8 cellular contexts compared by ENCODE assay signal in the genomic region with DNA sequence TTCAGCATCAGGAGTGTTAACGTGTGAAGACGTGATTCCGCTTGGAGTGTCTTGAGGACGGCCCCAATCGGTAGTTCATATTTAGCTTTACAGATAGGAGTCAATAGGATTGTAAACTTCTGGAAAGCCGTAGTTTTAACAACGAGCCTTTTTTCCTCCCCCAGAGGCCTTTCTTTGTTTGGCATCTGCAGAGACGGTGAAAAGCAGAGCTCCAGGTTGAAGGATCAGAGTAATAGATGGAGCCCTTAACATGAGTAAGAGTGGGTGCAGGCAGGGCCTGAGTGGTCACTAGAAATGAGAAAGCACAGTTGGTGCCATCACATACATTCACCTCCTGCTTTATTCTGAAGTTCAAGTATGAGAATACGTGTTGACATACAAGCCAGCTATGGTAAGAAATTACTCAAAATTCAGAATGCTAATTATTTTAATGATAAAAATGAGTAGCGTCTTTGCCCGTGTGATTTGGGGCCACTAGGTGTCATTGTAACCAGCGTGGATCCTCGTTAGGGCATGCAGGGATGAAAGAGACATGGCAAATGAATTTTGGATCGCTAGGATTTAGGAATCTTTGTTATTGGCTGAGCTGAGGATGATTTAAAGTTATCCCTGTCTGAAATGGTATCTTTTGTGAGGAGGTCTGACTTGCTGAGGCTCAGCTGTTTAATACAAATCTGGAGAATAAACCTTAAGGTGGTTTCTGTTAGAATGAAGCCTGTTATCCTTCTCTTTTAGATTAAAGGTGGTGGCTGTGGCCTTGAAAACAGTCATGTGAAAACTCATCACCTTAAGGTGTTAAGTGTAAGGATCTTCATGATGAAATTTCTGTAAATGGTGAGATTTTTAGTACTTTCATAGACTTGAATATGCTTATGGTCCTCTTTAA. TPM values are rescaled to one million over a fixed set of nuclear protein-coding genes. Genes with fewer than 3 reads are reported as not detected.
A peak's percentile ranks its signal among the peaks of the same experiment; 100 is the strongest.
DNase-seq lines count a peak whose midpoint lies in the region; ATAC-seq and TF ChIP-seq lines count a peak whose summit lies in the region.

No MANE protein-coding gene starts in this region.

- H3K4me3 ChIP-seq in OCI-LY1 (ENCODE audit: low read depth, low read length, poor library complexity, severe bottlenecking), result peak overlapping the region; percentile 91
- peak overlapping the region; percentile 83 for H3K4me3 ChIP-seq in colonic mucosa
- peak overlapping the region; percentile 67 to 77 for H3K4me3 ChIP-seq in uterus

- H3K4me1 Mint-ChIP-seq in activated naive CD4-positive, alpha-beta T cell treated with anti-CD3 and anti-CD28 coated beads, Interleukin-2, amount 10 ng/mL, durations not matched to agents 7 days and 5 days, result peaks cover 63% of the 10 kb centered on the region
- H3K4me1 Mint-ChIP-seq in memory B cell, result peaks cover 35% of the 10 kb centered on the region

- DNase-seq in activated naive CD4-positive, alpha-beta T cell treated with anti-CD3 and anti-CD28 coated beads, Interleukin-2, amount 10 ng/mL, durations not matched to agents 7 days and 5 days, result peak; percentile 35
- DNase-seq in activated naive CD4-positive, alpha-beta T cell treated with anti-CD3 and anti-CD28 coated beads, Interleukin-2, amount 50 U/mL, for 16 hours, result no peak
- DNase-seq in colonic mucosa (peak; percentile 52), memory B cell (ENCODE audit: low spot score in 2 of 2) (no peak), uterus (no peak), SHP77 treated with DMSO at 0.1 percent for 48 hours (lab: John Stamatoyannopoulos, UW) (no peak), DMS79 treated with DMSO at 0.1 percent for 48 hours (lab: John Stamatoyannopoulos, UW) (no peak)

- intact Hi-C loops in colonic mucosa (cut with DNase I), result loop anchor here (10.0 kb wide), 2 partner anchors 126 to 156 kb away; partner anchors contain the start of gene MXRA7
- intact Hi-C loops in uterus (cut with DNase I; ENCODE audit: low total_unique reads), result loop anchor here (10.0 kb wide), 1 partner anchor 156 kb away; the partner anchor contains the start of gene MXRA7

- H3F3A ChIP-seq in OCI-LY1 (ENCODE audit: insufficient read depth, low read length), result no peaks in the 10 kb centered on the region

- peak overlapping the region; percentile 55 for H3K27ac ChIP-seq in OCI-LY1 (ENCODE audit: low read depth, low read length, poor library complexity, severe bottlenecking)
- peak overlapping the region; percentile 81 for H3K27ac ChIP-seq in colonic mucosa
- H3K27ac ChIP-seq in uterus, result peak overlapping the region; percentile 83 to 87

- H3K4me1 ChIP-seq in OCI-LY1 (ENCODE audit: insufficient read depth, low read length, severe bottlenecking) (peaks cover 35% of the 10 kb centered on the region), colonic mucosa (peaks cover 6% of the 10 kb centered on the region), uterus (peaks cover 5 to 13% of the 10 kb centered on the region in 2 donors)

- peak overlapping the region; percentile 97 for H3K27ac Mint-ChIP-seq in activated naive CD4-positive, alpha-beta T cell treated with anti-CD3 and anti-CD28 coated beads, Interleukin-2, amount 10 ng/mL, durations not matched to agents 7 days and 5 days
- H3K27ac Mint-ChIP-seq in memory B cell, result peak overlapping the region; percentile 98

- TF ChIP-seq POLR2A in uterus (IDR thresholded peaks at IDR 0.05), result no peak

- H3K79me2 ChIP-seq in OCI-LY1 (ENCODE audit: insufficient read depth, low read length), result peaks cover 33% of the 10 kb centered on the region

- CTCF ChIA-PET in activated naive CD4-positive, alpha-beta T cell treated with anti-CD3 and anti-CD28 coated beads, Interleukin-2, amount 10 ng/mL, durations not matched to agents 7 days and 5 days (lab: Charles Lee), result interaction anchor here (0.7 to 7.4 kb wide), 19 partner anchors 9 to 222 kb away, joined by 3 to 61 read pairs (median 4); no protein-coding TSS in a partner anchor

- no peaks in the 10 kb centered on the region for H3K27me3 Mint-ChIP-seq in activated naive CD4-positive, alpha-beta T cell treated with anti-CD3 and anti-CD28 coated beads, Interleukin-2, amount 10 ng/mL, durations not matched to agents 7 days and 5 days
- H3K27me3 Mint-ChIP-seq in memory B cell, result no peaks in the 10 kb centered on the region

- H2AFZ ChIP-seq in OCI-LY1 (ENCODE audit: low read length), result no peak overlapping the region

- TF ChIP-seq CTCF in OCI-LY1 (IDR thresholded peaks at IDR 0.05; ENCODE audit: low read length) (peak; percentile 87), colonic mucosa (IDR thresholded peaks at IDR 0.05) (peak; percentile 50), uterus (IDR thresholded peaks at IDR 0.05) (peak; percentile 27 to 47 (median 38))

- H3K36me3 ChIP-seq in OCI-LY1 (ENCODE audit: insufficient read depth, low read length) (peaks cover 52% of the 10 kb centered on the region), colonic mucosa (peaks cover 3% of the 10 kb centered on the region), uterus (no peaks in the 10 kb centered on the region)

- no peak for ATAC-seq in memory B cell (ENCODE audit: low read depth)

- H3K36me3 Mint-ChIP-seq in activated naive CD4-positive, alpha-beta T cell treated with anti-CD3 and anti-CD28 coated beads, Interleukin-2, amount 10 ng/mL, durations not matched to agents 7 days and 5 days, result peaks cover 43% of the 10 kb centered on the region
- peaks cover 6% of the 10 kb centered on the region for H3K36me3 Mint-ChIP-seq in memory B cell

- H3K9me3 ChIP-seq in OCI-LY1 (ENCODE audit: low read length) (no peaks in the 10 kb centered on the region), colonic mucosa (no peaks in the 10 kb centered on the region), uterus (no peaks in the 10 kb centered on the region)

- H3K9ac ChIP-seq in OCI-LY1 (ENCODE audit: low read length) (peak overlapping the region; percentile 97), colonic mucosa (ENCODE audit: low read depth in 2 of 2, low read length in 2 of 2) (peak overlapping the region; percentile 72 to 96)

- no peaks in the 10 kb centered on the region for H3K9me2 ChIP-seq in OCI-LY1 (ENCODE audit: low read depth, low read length)

- no peaks in the 10 kb centered on the region for H3K9me3 Mint-ChIP-seq in activated naive CD4-positive, alpha-beta T cell treated with anti-CD3 and anti-CD28 coated beads, Interleukin-2, amount 10 ng/mL, durations not matched to agents 7 days and 5 days
- no peaks in the 10 kb centered on the region for H3K9me3 Mint-ChIP-seq in memory B cell

- peak overlapping the region; percentile 94 for H3K4me3 Mint-ChIP-seq in activated naive CD4-positive, alpha-beta T cell treated with anti-CD3 and anti-CD28 coated beads, Interleukin-2, amount 10 ng/mL, durations not matched to agents 7 days and 5 days
- H3K4me3 Mint-ChIP-seq in memory B cell, result peak overlapping the region; percentile 95

- H3K4me2 ChIP-seq in OCI-LY1 (ENCODE audit: low read length), result peak overlapping the region; percentile 87

- H3K27me3 ChIP-seq in OCI-LY1 (ENCODE audit: insufficient read depth, low read length) (no peaks in the 10 kb centered on the region), colonic mucosa (no peaks in the 10 kb centered on the region), uterus (no peaks in the 10 kb centered on the region)

- no peaks in the 10 kb centered on the region for H4K20me1 ChIP-seq in OCI-LY1 (ENCODE audit: insufficient read depth, low read length)

RNA-seq across cellular contexts. Expression of gene PRCD, which starts 18.6 kb away (rescaled TPM):
- total RNA-seq in colonic mucosa (1 to 10 TPM in 1 of 2 donors, under 1 TPM in 1; 0.29 to 1.2 TPM), uterus (10 to 100 TPM in 1 of 4 donors, under 1 TPM in 2, not detected in 1; 0.26 to 13.4 (median 0.69) TPM)

RNA-seq across cellular contexts. Expression of gene CYGB, which starts 20.9 kb away (rescaled TPM):
- total RNA-seq in colonic mucosa (1 to 10 TPM; 4.7 to 9.9 TPM), uterus (10 to 100 TPM in 2 of 4 donors, 1 to 10 TPM in 2; 7.8 to 33.2 (median 19.8) TPM)

RNA-seq across cellular contexts. Expression of gene ST6GALNAC2, which starts 27.2 kb away (rescaled TPM):
- total RNA-seq in colonic mucosa (1 to 10 TPM; 3.8 to 6.3 TPM), uterus (1 to 10 TPM in 2 of 4 donors, under 1 TPM in 1, not detected in 1; 0.59 to 9.5 (median 5.3) TPM)

RNA-seq across cellular contexts. Expression of gene RHBDF2, which starts 57.2 kb away (rescaled TPM):
- 10 to 100 TPM; 11.6 to 23.9 TPM for total RNA-seq in colonic mucosa
- total RNA-seq in uterus, result 10 to 100 TPM in 2 of 4 donors, 1 to 10 TPM in 2; 3.8 to 26.1 (median 8.4) TPM

Comparison
In these comparisons a context has a peak if more than half of its experiments do, and no peak if none do; other contexts are left out.
1. DNase-seq: peak in activated naive CD4-positive, alpha-beta T cell treated with anti-CD3 and anti-CD28 coated beads, Interleukin-2, amount 10 ng/mL, durations not matched to agents 7 days and 5 days (single experiment) and colonic mucosa (single experiment); none in activated naive CD4-positive, alpha-beta T cell treated with anti-CD3 and anti-CD28 coated beads, Interleukin-2, amount 50 U/mL, for 16 hours (single experiment), memory B cell (0 of 2), uterus (0 of 2), SHP77 treated with DMSO at 0.1 percent for 48 hours (single experiment) and DMS79 treated with DMSO at 0.1 percent for 48 hours (single experiment).
2. Peak in every context shown above with its lines, with median percentiles within 50 percentile points of each other: H3K27ac ChIP-seq, H3K4me3 ChIP-seq and CTCF ChIP-seq.